Comparison of ENCODE assay signal across 9 cellular contexts in genomic region chr2:232876071-232876977, GRCh38. TPM values are rescaled to one million over a fixed set of nuclear protein-coding genes. Genes with fewer than 3 reads are reported as not detected.
DNase-seq lines count a peak whose midpoint lies in the region; ATAC-seq, FAIRE-seq and TF ChIP-seq lines count a peak whose summit lies in the region.
"Had no signal": no experiment of that assay in that cellular context is flagged by ENCODE, and none has a peak within 500 bp of the region (broad histone marks: within the 10 kb centered on the region; RNA-seq: fewer than 3 reads in every experiment).

No MANE protein-coding gene starts in this region.

- H3K9me3 ChIP-seq in cardiac muscle cell (ENCODE audit: low read depth): no peaks in the 10 kb centered on the region
- H3K9me3 ChIP-seq in parathyroid adenoma (ENCODE audit: control insufficient read depth, low read length): no peaks in the 10 kb centered on the region

- no peaks in the 10 kb centered on the region for H4K20me1 ChIP-seq in KMS-11 (ENCODE audit: insufficient read depth)

- H2AFZ ChIP-seq in KMS-11 (ENCODE audit: low read depth): peak overlapping the region; percentile 64
- peak overlapping the region; percentile 85 for H2AFZ ChIP-seq in parathyroid adenoma

- H3K9ac ChIP-seq in KMS-11: no peak overlapping the region
- no peak overlapping the region for H3K9ac ChIP-seq in parathyroid adenoma

- H3K27me3 Mint-ChIP-seq in activated T-helper 2 cell treated with anti-CD3 and anti-CD28 coated beads, Interferon-gamma antibody, Interleukin-2, Interleukin-4, amounts not matched to agents 10 μg/mL and 5 μg/mL and 100 μg/mL, durations not matched to agents 14 hours and 24 hours and 36 hours (ENCODE audit: low read depth): peaks cover 7% of the 10 kb centered on the region

- H3K36me3 ChIP-seq in KMS-11 (ENCODE audit: insufficient read depth) (no peaks in the 10 kb centered on the region), cardiac muscle cell (no peaks in the 10 kb centered on the region), parathyroid adenoma (ENCODE audit: control insufficient read depth, insufficient read depth, low read length) (no peaks in the 10 kb centered on the region)

- H3K4me3 Mint-ChIP-seq in activated T-helper 2 cell treated with anti-CD3 and anti-CD28 coated beads, Interferon-gamma antibody, Interleukin-2, Interleukin-4, amounts not matched to agents 10 μg/mL and 5 μg/mL and 100 μg/mL, durations not matched to agents 14 hours and 24 hours and 36 hours (ENCODE audit: low read depth): peak overlapping the region; percentile 58

- no peak overlapping the region for H3K27ac Mint-ChIP-seq in activated T-helper 2 cell treated with anti-CD3 and anti-CD28 coated beads, Interferon-gamma antibody, Interleukin-2, Interleukin-4, amounts not matched to agents 10 μg/mL and 5 μg/mL and 100 μg/mL, durations not matched to agents 14 hours and 24 hours and 36 hours
- H3K27ac Mint-ChIP-seq: CD8-positive, alpha-beta memory T cell had no signal

- peaks cover 2% of the 10 kb centered on the region for H3K4me1 Mint-ChIP-seq in activated T-helper 2 cell treated with anti-CD3 and anti-CD28 coated beads, Interferon-gamma antibody, Interleukin-2, Interleukin-4, amounts not matched to agents 10 μg/mL and 5 μg/mL and 100 μg/mL, durations not matched to agents 14 hours and 24 hours and 36 hours (ENCODE audit: low read depth)

- peak; percentile 44 for DNase-seq in DMS79 treated with DMSO at 0.1 percent for 48 hours (lab: John Stamatoyannopoulos, UW)
- DNase-seq in DMS79 (lab: John Stamatoyannopoulos, UW): no peak
- DNase-seq in activated T-helper 2 cell treated with anti-CD3 and anti-CD28 coated beads, Interferon-gamma antibody, Interleukin-2, Interleukin-4, amounts not matched to agents 10 μg/mL and 5 μg/mL and 100 μg/mL, durations not matched to agents 14 hours and 24 hours and 36 hours (ENCODE audit: low spot score): peak; percentile 37
- DNase-seq in cardiac muscle cell (ENCODE audit: low read depth in 1 of 2, low spot score in 1 of 2): peak in 1 of 2 donors; percentile 57
- no peak for DNase-seq in H54 (ENCODE audit: insufficient read length, low spot score)

- H3K4me3 ChIP-seq in KMS-11 (IDR thresholded peaks at IDR 0.05; ENCODE audit: insufficient read depth, low read depth, low read length) (no peak overlapping the region), cardiac muscle cell (peak overlapping the region; percentile 46), parathyroid adenoma (ENCODE audit: low read depth, low read length) (peak overlapping the region; percentile 41)

- ATAC-seq in HG02763 (IDR thresholded peaks at IDR 0.05; ENCODE audit: unreplicated experiment): no peak

- no peaks in the 10 kb centered on the region for H3K36me3 Mint-ChIP-seq in activated T-helper 2 cell treated with anti-CD3 and anti-CD28 coated beads, Interferon-gamma antibody, Interleukin-2, Interleukin-4, amounts not matched to agents 10 μg/mL and 5 μg/mL and 100 μg/mL, durations not matched to agents 14 hours and 24 hours and 36 hours (ENCODE audit: low read depth)
- H3K36me3 Mint-ChIP-seq: CD8-positive, alpha-beta memory T cell had no signal

- TF ChIP-seq CTCF in KMS-11 (conservative IDR thresholded peaks at IDR 0.05; ENCODE audit: low read depth, low read length): no peak
- TF ChIP-seq CTCF in cardiac muscle cell (IDR thresholded peaks at IDR 0.05; ENCODE audit: low read depth, low read length): no peak
- peak; percentile 17 for TF ChIP-seq CTCF in parathyroid adenoma (IDR thresholded peaks at IDR 0.05)

- no peaks in the 10 kb centered on the region for H3K9me3 Mint-ChIP-seq in activated T-helper 2 cell treated with anti-CD3 and anti-CD28 coated beads, Interferon-gamma antibody, Interleukin-2, Interleukin-4, amounts not matched to agents 10 μg/mL and 5 μg/mL and 100 μg/mL, durations not matched to agents 14 hours and 24 hours and 36 hours
- H3K9me3 Mint-ChIP-seq: CD8-positive, alpha-beta memory T cell had no signal

- H3K4me1 ChIP-seq in KMS-11 (ENCODE audit: low read depth, poor library complexity, severe bottlenecking) (no peaks in the 10 kb centered on the region), cardiac muscle cell (ENCODE audit: low read depth) (no peaks in the 10 kb centered on the region), parathyroid adenoma (peaks cover 2% of the 10 kb centered on the region)

- intact Hi-C loops in activated T-helper 2 cell treated with anti-CD3 and anti-CD28 coated beads, Interferon-gamma antibody, Interleukin-2, Interleukin-4, amounts not matched to agents 10 μg/mL and 5 μg/mL and 100 μg/mL, durations not matched to agents 14 hours and 24 hours and 36 hours (cut with micrococcal nuclease): no loop called here

- no peaks in the 10 kb centered on the region for H3K27me3 ChIP-seq in KMS-11 (ENCODE audit: insufficient read depth, low read depth)
- peaks cover 32% of the 10 kb centered on the region for H3K27me3 ChIP-seq in cardiac muscle cell
- H3K27me3 ChIP-seq in parathyroid adenoma (ENCODE audit: control insufficient read depth, insufficient read depth, low read length): no peaks in the 10 kb centered on the region

- no peak for TF ChIP-seq POLR2A in H54 (IDR thresholded peaks at IDR 0.05; ENCODE audit: low read depth, low read length)

- H3K4me2 ChIP-seq in KMS-11 (peak overlapping the region; percentile 57; the same call in 1 of the 2 replicates), parathyroid adenoma (ENCODE audit: low read length) (peak overlapping the region; percentile 69)

- FAIRE-seq in H54 (lab: Jason Lieb, UNC): no peak

- H3K79me2 ChIP-seq in KMS-11 (ENCODE audit: insufficient read depth, low read depth) (no peaks in the 10 kb centered on the region), parathyroid adenoma (no peaks in the 10 kb centered on the region)

- H3K27ac ChIP-seq in KMS-11: no peak overlapping the region
- no peak overlapping the region for H3K27ac ChIP-seq in cardiac muscle cell
- no peak overlapping the region for H3K27ac ChIP-seq in parathyroid adenoma

RNA-seq across cellular contexts. Expression of gene SNORC, which starts 6.3 kb away (rescaled TPM):
- 1.9 and 3.2 TPM in 2 replicates for total RNA-seq in activated T-helper 2 cell treated with anti-CD3 and anti-CD28 coated beads, Interferon-gamma antibody, Interleukin-2, Interleukin-4, amounts not matched to agents 10 μg/mL and 5 μg/mL and 100 μg/mL, durations not matched to agents 14 hours and 24 hours and 36 hours
- total RNA-seq in cardiac muscle cell: 3.8 and 13.1 TPM in 2 replicates
- polyA plus RNA-seq in cardiac muscle cell: 1.2 and 2.3 TPM in 2 replicates
- polyA plus RNA-seq: CD8-positive, alpha-beta memory T cell had no signal

Comparison
In these comparisons a context has a peak if more than half of its experiments do, and no peak if none do; other contexts are left out.
1. DNase-seq: peak in DMS79 treated with DMSO at 0.1 percent for 48 hours (single experiment) and activated T-helper 2 cell treated with anti-CD3 and anti-CD28 coated beads, Interferon-gamma antibody, Interleukin-2, Interleukin-4, amounts not matched to agents 10 μg/mL and 5 μg/mL and 100 μg/mL, durations not matched to agents 14 hours and 24 hours and 36 hours (single experiment); none in DMS79 (single experiment) and H54 (single experiment).